In genomic region chr3:150703756-150704344, GRCh38 we compare ENCODE assay signal across 8 cellular contexts. TPM values are rescaled to one million over a fixed set of nuclear protein-coding genes. Genes with fewer than 3 reads are reported as not detected.
DNase-seq lines count a peak whose midpoint lies in the region; ATAC-seq and TF ChIP-seq lines count a peak whose summit lies in the region.

Gene ERICH6, minus strand, starts transcription at chr3:150703920. Its CDS starts 22 bp downstream, at chr3:150703898.

- peak within 1 kb of the TSS; percentile 82 for H3K27ac ChIP-seq in CD4-positive, alpha-beta memory T cell (ENCODE audit: low read depth, low read length)

- peaks cover 17 to 20% of the 10 kb centered on the region in 2 donors for H3K36me3 Mint-ChIP-seq in CD4-positive, alpha-beta memory T cell
- H3K36me3 Mint-ChIP-seq in activated CD8-positive, alpha-beta T cell treated with anti-CD3 and anti-CD28 coated beads for 36 hours (ENCODE audit: low read depth): peaks cover 12% of the 10 kb centered on the region

- H3K27ac Mint-ChIP-seq in CD4-positive, alpha-beta memory T cell: peak within 1 kb of the TSS; percentile 94 to 99 (median 98)
- H3K27ac Mint-ChIP-seq in activated CD8-positive, alpha-beta T cell treated with anti-CD3 and anti-CD28 coated beads for 36 hours: peak within 1 kb of the TSS; percentile 96

- peak; percentile 10 for TF ChIP-seq CTCF in activated CD8-positive, alpha-beta T cell treated with anti-CD3 and anti-CD28 coated beads for 36 hours (IDR thresholded peaks at IDR 0.05)

- H3K36me3 ChIP-seq in CD4-positive, alpha-beta memory T cell (ENCODE audit: insufficient read depth, low read length): no peaks in the 10 kb centered on the region

- peaks cover 14% of the 10 kb centered on the region for H3K4me1 ChIP-seq in CD4-positive, alpha-beta memory T cell (ENCODE audit: insufficient read depth, low read length)

- no peaks in the 10 kb centered on the region for H3K9me3 ChIP-seq in CD4-positive, alpha-beta memory T cell (ENCODE audit: control insufficient read depth in 1 of 2, low read length in 2 of 2)

- peaks cover 11 to 30% (median 19%) of the 10 kb centered on the region in 4 donors for H3K4me1 Mint-ChIP-seq in CD4-positive, alpha-beta memory T cell
- peaks cover 37% of the 10 kb centered on the region for H3K4me1 Mint-ChIP-seq in activated CD8-positive, alpha-beta T cell treated with anti-CD3 and anti-CD28 coated beads for 36 hours (ENCODE audit: low read depth)

- DNase-seq in CD4-positive, alpha-beta memory T cell: peak; percentile 75 to 84 (median 82)
- DNase-seq in NCI-H748 treated with DMSO at 0.1 percent for 48 hours (lab: John Stamatoyannopoulos, UW): peak; percentile 53
- DNase-seq in activated CD8-positive, alpha-beta T cell treated with anti-CD3 and anti-CD28 coated beads for 36 hours: peak; percentile 92
- peak; percentile 58 for DNase-seq in effector CD4-positive, alpha-beta T cell
- DNase-seq in lung microvascular endothelial cell (ENCODE audit: low read depth in 2 of 2): peak; percentile 93
- peak; percentile 75 to 80 (median 80) for DNase-seq in stimulated activated CD4-positive, alpha-beta T cell treated with anti-CD3 and anti-CD28 coated beads, TNF-alpha, amount 100 ng/mL, for 48 hours (ENCODE audit: low read depth in 3 of 3)

- no peaks in the 10 kb centered on the region for H3K27me3 ChIP-seq in CD4-positive, alpha-beta memory T cell (ENCODE audit: insufficient read depth, low read length)

- peak within 1 kb of the TSS; percentile 78 to 88 for H3K4me3 ChIP-seq in CD4-positive, alpha-beta memory T cell (ENCODE audit: low read length in 2 of 2)

- H3K9me3 Mint-ChIP-seq in CD4-positive, alpha-beta memory T cell: peaks cover 0 to 2% (median 0%) of the 10 kb centered on the region in 8 donors
- peaks cover 3% of the 10 kb centered on the region for H3K9me3 Mint-ChIP-seq in activated CD8-positive, alpha-beta T cell treated with anti-CD3 and anti-CD28 coated beads for 36 hours

- peak within 1 kb of the TSS; percentile 92 to 99 (median 96) for H3K4me3 Mint-ChIP-seq in CD4-positive, alpha-beta memory T cell
- peak within 1 kb of the TSS; percentile 91 for H3K4me3 Mint-ChIP-seq in activated CD8-positive, alpha-beta T cell treated with anti-CD3 and anti-CD28 coated beads for 36 hours

- intact Hi-C loops in CD4-positive, alpha-beta memory T cell (cut with micrococcal nuclease): loop anchor here (1.0 to 10.0 kb wide), 5 partner anchors 59 to 296 kb away; partner anchors contain the start of genes EIF2A, SELENOT, SERP1 and SIAH2
- intact Hi-C loops in activated CD8-positive, alpha-beta T cell treated with anti-CD3 and anti-CD28 coated beads for 36 hours (cut with micrococcal nuclease): loop anchor here (5.0 to 10.0 kb wide), 2 partner anchors 102 to 159 kb away; partner anchors contain the start of genes EIF2A, SELENOT and SERP1

- ATAC-seq in GM19397 (IDR thresholded peaks at IDR 0.05; ENCODE audit: unreplicated experiment): peak; percentile 100
- ATAC-seq in HG03565 (IDR thresholded peaks at IDR 0.05; ENCODE audit: unreplicated experiment): peak; percentile 97
- ATAC-seq in activated CD8-positive, alpha-beta T cell treated with anti-CD3 and anti-CD28 coated beads for 36 hours: peak; percentile 96

- no peaks in the 10 kb centered on the region for H3K27me3 Mint-ChIP-seq in CD4-positive, alpha-beta memory T cell
- no peaks in the 10 kb centered on the region for H3K27me3 Mint-ChIP-seq in activated CD8-positive, alpha-beta T cell treated with anti-CD3 and anti-CD28 coated beads for 36 hours

- CTCF ChIA-PET in CD4-positive, alpha-beta memory T cell (lab: Charles Lee; ENCODE audit: partially characterized antibody): interaction anchor here (0.7 to 3.1 kb wide), 11 partner anchors 15 to 521 kb away, joined by 3 to 16 read pairs (median 3); partner anchors contain the start of genes SELENOT and SIAH2
- CTCF ChIA-PET in activated CD8-positive, alpha-beta T cell treated with anti-CD3 and anti-CD28 coated beads for 36 hours (lab: Charles Lee): interaction anchor here (0.8 to 2.0 kb wide), 6 partner anchors 17 to 383 kb away, joined by 3 to 6 read pairs (median 4); no protein-coding TSS in a partner anchor

- POLR2A ChIA-PET in CD4-positive, alpha-beta memory T cell (lab: Charles Lee; ENCODE audit: partially characterized antibody): interaction anchor here (0.6 to 4.8 kb wide), 16 partner anchors 8 to 295 kb away, joined by 3 to 94 read pairs (median 4); partner anchors contain the start of genes EIF2A, SELENOT, SERP1 and SIAH2
- POLR2A ChIA-PET in activated CD8-positive, alpha-beta T cell treated with anti-CD3 and anti-CD28 coated beads for 36 hours (lab: Charles Lee): interaction anchor here (0.6 to 2.9 kb wide), 7 partner anchors 30 to 162 kb away, joined by 3 to 15 read pairs (median 4); partner anchors contain the start of genes SELENOT and SIAH2

RNA-seq across cellular contexts. Expression of gene ERICH6, which starts in this region (rescaled TPM):
- total RNA-seq in CD4-positive, alpha-beta memory T cell: not detected
- under 1 TPM in 1 of 2 donors, not detected in 1; 0.75 TPM for polyA plus RNA-seq in CD4-positive, alpha-beta memory T cell
- total RNA-seq in activated CD8-positive, alpha-beta T cell treated with anti-CD3 and anti-CD28 coated beads for 36 hours: not detected
- total RNA-seq in lung microvascular endothelial cell: not detected in 2 replicates

Comparison
In these comparisons a context has a peak if more than half of its experiments do, and no peak if none do; other contexts are left out.
1. Peak in every context shown above with its lines: DNase-seq, ATAC-seq, H3K4me3 ChIP-seq and H3K27ac ChIP-seq.
2. Peak in DNase-seq, H3K4me3 ChIP-seq and H3K27ac ChIP-seq in CD4-positive, alpha-beta memory T cell; RNA of the gene not detected or under 1 TPM.
3. Peak in DNase-seq and ATAC-seq in activated CD8-positive, alpha-beta T cell treated with anti-CD3 and anti-CD28 coated beads for 36 hours; RNA of the gene not detected or under 1 TPM.
4. Peak in DNase-seq in lung microvascular endothelial cell; RNA of the gene not detected or under 1 TPM.